Comparison of ENCODE assay signal across 25 cellular contexts in the genomic region with DNA sequence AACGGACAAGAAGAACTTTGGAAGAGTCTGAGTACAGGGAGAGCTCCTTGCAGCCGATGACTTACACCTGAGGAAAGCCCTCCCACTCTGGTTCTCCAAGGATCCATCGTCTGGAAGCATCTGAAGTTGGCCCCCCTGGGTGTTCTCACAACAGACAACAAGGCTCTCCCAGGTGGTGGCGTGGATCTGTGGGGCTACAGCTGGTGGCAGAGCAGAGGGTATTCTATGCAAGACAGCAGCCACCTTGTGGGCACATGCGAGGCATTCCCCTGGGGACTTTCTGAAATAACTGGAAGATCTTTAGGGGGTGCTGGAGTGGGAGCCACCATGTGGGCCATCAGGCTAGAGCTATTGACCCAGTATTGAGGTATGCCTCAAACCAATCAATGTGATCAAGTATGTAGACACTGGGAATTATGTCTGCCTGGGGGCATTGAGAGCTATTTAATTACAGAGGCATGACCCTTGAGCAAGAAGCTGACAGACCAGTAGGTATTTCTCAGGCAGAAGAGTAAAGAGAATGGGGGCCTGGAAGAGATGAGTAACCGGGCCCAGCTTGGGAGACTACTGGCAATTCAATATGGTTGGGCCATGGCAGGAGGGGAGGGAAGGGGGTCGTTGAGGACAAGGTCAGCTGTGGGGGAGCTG. TPM values are rescaled to one million over a fixed set of nuclear protein-coding genes. Genes with fewer than 3 reads are reported as not detected.
DNase-seq lines count a peak whose midpoint lies in the region; TF ChIP-seq lines count a peak whose summit lies in the region.
"Had no signal": no experiment of that assay in that cellular context is flagged by ENCODE, and none has a peak within 500 bp of the region (broad histone marks: within the 10 kb centered on the region; RNA-seq: fewer than 3 reads in every experiment).

No MANE protein-coding gene starts in this region.

- peaks cover 1% of the 10 kb centered on the region; the same call in 1 of the 2 replicates for H3K27me3 Mint-ChIP-seq in HFFc6 (ENCODE audit: insufficient read depth)

- H3K36me3 Mint-ChIP-seq in HFFc6 (ENCODE audit: low read depth) = no peaks in the 10 kb centered on the region

- in situ Hi-C loops in ACHN (cut with HindIII; ENCODE audit: low pct_ligation_motif_present, low pct_unique_long_range_greater_than_20kb, low sequenced_read_pairs) = no loop called here

- no peak overlapping the region for H3K4me3 ChIP-seq in osteoblast (ENCODE audit: insufficient read depth, low read length)
- H3K4me3 ChIP-seq: heart left ventricle, SK-N-MC, spleen had no signal

- H3K27ac Mint-ChIP-seq in HFFc6 = no peak overlapping the region
- H3K27ac Mint-ChIP-seq: dendritic cell treated with granulocyte-macrophage colony-stimulating factor and Interleukin-4, amounts not matched to agents 40 ng/mL and 50 ng/mL, for 4 days had no signal

- no peaks in the 10 kb centered on the region for H4K20me1 ChIP-seq in osteoblast (ENCODE audit: insufficient read depth, low read length)

- DNase-seq in HFFc6 (no peak), osteoblast (ENCODE audit: insufficient read length, low spot score, missing footprints) (peak; percentile 26), ACHN (no peak), SW480 (ENCODE audit: low spot score) (no peak)
- DNase-seq: activated CD8-positive, alpha-beta memory T cell treated with anti-CD3 and anti-CD28 coated beads for 24 hours; activated naive CD4-positive, alpha-beta T cell treated with Interleukin-2 at 50 U/mL for 16 hours; activated T-cell treated with anti-CD3 and anti-CD28 coated beads, Interleukin-2, amount 50 U/mL, for 4 hours; amniotic stem cell; COR-L47; HCEC 1CT; MV-4-11; NCI-H187; NCI-H345; stimulated activated CD8-positive, alpha-beta memory T cell treated with anti-CD3 and anti-CD28 coated beads, Interleukin-4, amount 100 ng/mL, for 48 hours had no signal

- H3K27me3 ChIP-seq in osteoblast (ENCODE audit: insufficient read depth, low read length) = no peaks in the 10 kb centered on the region

- H3K4me1 Mint-ChIP-seq in HFFc6 (ENCODE audit: low read depth) = peaks cover 49% of the 10 kb centered on the region

- no peaks in the 10 kb centered on the region for H3K36me3 ChIP-seq in osteoblast (ENCODE audit: insufficient read depth, low read length)
- H3K36me3 ChIP-seq: heart left ventricle, spleen had no signal

- H3K9me3 Mint-ChIP-seq in HFFc6 = no peaks in the 10 kb centered on the region
- H3K9me3 Mint-ChIP-seq: activated T-cell treated with anti-CD3 and anti-CD28 coated beads, Interleukin-2, amount 50 U/mL, for 4 hours; dendritic cell treated with granulocyte-macrophage colony-stimulating factor and Interleukin-4, amounts not matched to agents 40 ng/mL and 50 ng/mL, for 4 days had no signal

- peaks cover 31% of the 10 kb centered on the region for H3K4me1 ChIP-seq in osteoblast (ENCODE audit: insufficient read depth, low read length)
- H3K4me1 ChIP-seq: heart left ventricle, spleen had no signal

- H3K4me2 ChIP-seq in osteoblast (ENCODE audit: insufficient read depth, low read length) = no peak overlapping the region
- H3K4me2 ChIP-seq: KMS-11 had no signal

- no peak overlapping the region for H3K4me3 Mint-ChIP-seq in HFFc6
- H3K4me3 Mint-ChIP-seq: activated T-cell treated with anti-CD3 and anti-CD28 coated beads, Interleukin-2, amount 50 U/mL, for 4 hours; dendritic cell treated with granulocyte-macrophage colony-stimulating factor and Interleukin-4, amounts not matched to agents 40 ng/mL and 50 ng/mL, for 4 days had no signal

- H2AFZ ChIP-seq in osteoblast (ENCODE audit: low read length) = no peak overlapping the region

- H3K79me2 ChIP-seq in osteoblast (ENCODE audit: insufficient read depth, low read length) = no peaks in the 10 kb centered on the region

- TF ChIP-seq CTCF in HFFc6 (IDR thresholded peaks at IDR 0.05) (peak; percentile 20; the same call in 1 of the 2 replicates), VCaP (conservative IDR thresholded peaks at IDR 0.05) (no peak), osteoblast (IDR thresholded peaks at IDR 0.05; ENCODE audit: extremely low read depth, low read depth, low read length) (no peak)

- no peaks in the 10 kb centered on the region for H3K9me3 ChIP-seq in osteoblast (ENCODE audit: low read depth, low read length)
- H3K9me3 ChIP-seq: heart left ventricle, spleen had no signal

- peak overlapping the region; percentile 66; the same call in 1 of the 2 replicates for H3K27ac ChIP-seq in VCaP
- H3K27ac ChIP-seq in osteoblast (ENCODE audit: low read depth, low read length) = no peak overlapping the region
- H3K27ac ChIP-seq: heart left ventricle, KMS-11, SK-N-MC, spleen had no signal

RNA-seq across cellular contexts. Expression of a gene that starts 6.9 kb away (rescaled TPM):
- total RNA-seq in HFFc6 (2021; fragmentation: NEBNext Ultra II Directional; extraction: Animal tissue kit (Norgen Biotek cat#: 25700)) = 100 to 1,000 TPM in 2 of 6 experiments, 10 to 100 TPM in 4; 45.7 to 244 (median 50.6) TPM
- total RNA-seq in osteoblast = 68.8 and 69.0 TPM in 2 replicates

RNA-seq across cellular contexts. Expression of a gene that starts 16.3 kb away (rescaled TPM):
- total RNA-seq in HFFc6 (2021; fragmentation: NEBNext Ultra II Directional; extraction: Animal tissue kit (Norgen Biotek cat#: 25700)) = 1 to 10 TPM; 5.0 to 8.6 (median 6.9) TPM
- total RNA-seq in osteoblast = 0.59 and 0.72 TPM in 2 replicates
- total RNA-seq: activated T-cell treated with anti-CD3 and anti-CD28 coated beads, Interleukin-2, amount 50 U/mL, for 4 hours; spleen had no signal

RNA-seq across cellular contexts. Expression of a gene that starts 29.6 kb away (rescaled TPM):
- not detected for total RNA-seq in HFFc6 (2021; fragmentation: NEBNext Ultra II Directional; extraction: Animal tissue kit (Norgen Biotek cat#: 25700))
- not detected in 2 replicates for total RNA-seq in osteoblast
- total RNA-seq: activated T-cell treated with anti-CD3 and anti-CD28 coated beads, Interleukin-2, amount 50 U/mL, for 4 hours; Daoy; endothelial cell of umbilical vein; renal cortical epithelial cell; spleen had no signal

RNA-seq across cellular contexts. Expression of a gene that starts 36.8 kb away (rescaled TPM):
- not detected for total RNA-seq in HFFc6 (2021; fragmentation: NEBNext Ultra II Directional; extraction: Animal tissue kit (Norgen Biotek cat#: 25700))
- not detected in 2 replicates for total RNA-seq in osteoblast
- total RNA-seq: activated T-cell treated with anti-CD3 and anti-CD28 coated beads, Interleukin-2, amount 50 U/mL, for 4 hours; Daoy; endothelial cell of umbilical vein; heart left ventricle; renal cortical epithelial cell; RPMI7951; spleen; ureter had no signal

RNA-seq across cellular contexts. Expression of a gene that starts 45.3 kb away (rescaled TPM):
- total RNA-seq in HFFc6 (2021; fragmentation: NEBNext Ultra II Directional; extraction: Animal tissue kit (Norgen Biotek cat#: 25700)) = not detected
- 0.36 TPM in 1 of 2 replicates, not detected in the other for total RNA-seq in osteoblast
- total RNA-seq: activated T-cell treated with anti-CD3 and anti-CD28 coated beads, Interleukin-2, amount 50 U/mL, for 4 hours; Daoy; endothelial cell of umbilical vein; heart left ventricle; renal cortical epithelial cell; RPMI7951; ureter had no signal
